In the genomic region with DNA sequence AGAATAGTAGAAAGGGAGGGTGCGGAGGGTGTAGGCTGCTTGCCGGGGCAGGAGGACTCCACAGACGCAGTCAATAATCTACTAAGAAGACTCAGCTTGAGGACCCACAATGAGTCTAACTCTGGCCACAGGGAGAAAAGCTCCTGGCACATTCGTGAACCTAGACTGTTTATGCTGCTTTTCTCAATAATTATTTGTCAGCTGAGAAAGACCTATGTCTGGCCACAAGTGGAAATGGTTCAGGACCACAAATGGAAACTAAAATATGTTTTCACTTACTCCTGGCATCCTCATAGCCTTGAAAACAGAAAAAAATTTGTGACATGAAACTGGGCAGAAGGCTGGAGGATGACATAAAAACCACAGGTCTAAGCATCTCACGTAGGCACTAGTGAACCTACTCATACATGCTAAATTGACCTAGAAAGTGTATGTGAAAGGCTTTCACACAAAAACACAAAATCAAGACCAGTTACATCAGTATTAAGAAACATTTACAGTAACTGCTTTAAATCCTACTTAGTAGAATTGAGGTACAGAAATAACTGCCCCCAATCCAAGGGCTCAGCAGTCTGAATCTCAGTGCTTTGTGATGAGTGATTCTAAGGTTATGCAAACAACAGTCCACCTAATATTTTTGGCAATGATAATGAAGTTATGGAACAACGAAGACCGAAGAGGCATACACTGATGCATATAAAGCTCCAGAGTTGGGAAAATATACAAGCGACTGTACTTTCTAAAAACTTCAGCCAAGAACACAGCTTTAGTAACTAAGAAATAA, we compare ENCODE assay signal across 9 cellular contexts.
DNase-seq lines count a peak whose midpoint lies in the region; ATAC-seq and TF ChIP-seq lines count a peak whose summit lies in the region.
"Had no signal": no experiment of that assay in that cellular context is flagged by ENCODE, and none has a peak within 500 bp of the region (broad histone marks: within the 10 kb centered on the region; RNA-seq: fewer than 3 reads in every experiment).

No MANE protein-coding gene starts in this region.

- H3K27me3 ChIP-seq in sigmoid colon = no peaks in the 10 kb centered on the region
- H3K27me3 ChIP-seq: BLaER1 had no signal

- no peak for TF ChIP-seq POLR2A in sigmoid colon (IDR thresholded peaks at IDR 0.05)

- TF ChIP-seq EP300 in sigmoid colon (IDR thresholded peaks at IDR 0.05) = no peak

- H3K27me3 Mint-ChIP-seq in activated CD4-positive, alpha-beta T cell treated with anti-CD3 and anti-CD28 coated beads, Interleukin-2, amount 10 ng/mL, durations not matched to agents 24 days and 14 days = no peaks in the 10 kb centered on the region
- H3K27me3 Mint-ChIP-seq in activated naive CD8-positive, alpha-beta T cell = no peaks in the 10 kb centered on the region

- TF ChIP-seq CTCF in sigmoid colon (IDR thresholded peaks at IDR 0.05) = no peak

- peak overlapping the region; percentile 56 to 72 (median 66) for H3K27ac ChIP-seq in sigmoid colon
- H3K27ac ChIP-seq: BLaER1 had no signal

- peaks cover 49% of the 10 kb centered on the region for H3K4me1 Mint-ChIP-seq in activated CD4-positive, alpha-beta T cell treated with anti-CD3 and anti-CD28 coated beads, Interleukin-2, amount 10 ng/mL, durations not matched to agents 24 days and 14 days
- peaks cover 37% of the 10 kb centered on the region for H3K4me1 Mint-ChIP-seq in activated naive CD8-positive, alpha-beta T cell (ENCODE audit: low read depth)

- intact Hi-C loops in activated CD4-positive, alpha-beta T cell treated with anti-CD3 and anti-CD28 coated beads, Interleukin-2, amount 10 ng/mL, durations not matched to agents 24 days and 14 days (cut with micrococcal nuclease) = loop anchor here (1.0 to 10.0 kb wide), 6 partner anchors 19 to 187 kb away; no protein-coding TSS in a partner anchor
- intact Hi-C loops in sigmoid colon (cut with DNase I) = no loop called here

- peak overlapping the region; percentile 54 for H3K4me3 Mint-ChIP-seq in activated CD4-positive, alpha-beta T cell treated with anti-CD3 and anti-CD28 coated beads, Interleukin-2, amount 10 ng/mL, durations not matched to agents 24 days and 14 days
- H3K4me3 Mint-ChIP-seq in activated naive CD8-positive, alpha-beta T cell = peak overlapping the region; percentile 10

- no peak overlapping the region for H3K4me3 ChIP-seq in sigmoid colon
- H3K4me3 ChIP-seq: BLaER1 had no signal

- WGBS in sigmoid colon, 2 donors = 73 to 85% methylated on average over 8 of the region's 8 CpGs

- no peaks in the 10 kb centered on the region for H3K36me3 ChIP-seq in sigmoid colon

- DNase-seq in activated CD4-positive, alpha-beta T cell treated with anti-CD3 and anti-CD28 coated beads, Interleukin-2, amount 10 ng/mL, durations not matched to agents 24 days and 14 days = peak; percentile 68
- no peak for DNase-seq in activated CD4-positive, alpha-beta T cell treated with anti-CD3 and anti-CD28 coated beads, Interleukin-2, amount 50 U/mL, for 1 hour
- DNase-seq in sigmoid colon (no peak), left lobe of liver (ENCODE audit: low spot score) (no peak), mesenteric fat pad (ENCODE audit: low spot score) (no peak), Kasumi-1 (lab: John Stamatoyannopoulos, UW) (no peak)

- peak; percentile 52 for ATAC-seq in HG03060 (IDR thresholded peaks at IDR 0.05; ENCODE audit: low read depth, unreplicated experiment)
- no peak for ATAC-seq in left lobe of liver

- no peaks in the 10 kb centered on the region for H3K9me3 Mint-ChIP-seq in activated CD4-positive, alpha-beta T cell treated with anti-CD3 and anti-CD28 coated beads, Interleukin-2, amount 10 ng/mL, durations not matched to agents 24 days and 14 days
- no peaks in the 10 kb centered on the region for H3K9me3 Mint-ChIP-seq in activated naive CD8-positive, alpha-beta T cell (ENCODE audit: low read depth)

- H3K27ac Mint-ChIP-seq in activated CD4-positive, alpha-beta T cell treated with anti-CD3 and anti-CD28 coated beads, Interleukin-2, amount 10 ng/mL, durations not matched to agents 24 days and 14 days = peak overlapping the region; percentile 71
- H3K27ac Mint-ChIP-seq in activated naive CD8-positive, alpha-beta T cell = peak overlapping the region; percentile 88

- H3K36me3 Mint-ChIP-seq in activated CD4-positive, alpha-beta T cell treated with anti-CD3 and anti-CD28 coated beads, Interleukin-2, amount 10 ng/mL, durations not matched to agents 24 days and 14 days (ENCODE audit: low read depth) = peaks cover 8% of the 10 kb centered on the region
- no peaks in the 10 kb centered on the region for H3K36me3 Mint-ChIP-seq in activated naive CD8-positive, alpha-beta T cell

- H3K9me3 ChIP-seq in sigmoid colon = no peaks in the 10 kb centered on the region
- H3K9me3 ChIP-seq: BLaER1 had no signal

- H3K4me1 ChIP-seq in sigmoid colon = peaks cover 0 to 46% (median 34%) of the 10 kb centered on the region in 4 donors
